ENCODE assay signal across 23 cellular contexts in the genomic region with DNA sequence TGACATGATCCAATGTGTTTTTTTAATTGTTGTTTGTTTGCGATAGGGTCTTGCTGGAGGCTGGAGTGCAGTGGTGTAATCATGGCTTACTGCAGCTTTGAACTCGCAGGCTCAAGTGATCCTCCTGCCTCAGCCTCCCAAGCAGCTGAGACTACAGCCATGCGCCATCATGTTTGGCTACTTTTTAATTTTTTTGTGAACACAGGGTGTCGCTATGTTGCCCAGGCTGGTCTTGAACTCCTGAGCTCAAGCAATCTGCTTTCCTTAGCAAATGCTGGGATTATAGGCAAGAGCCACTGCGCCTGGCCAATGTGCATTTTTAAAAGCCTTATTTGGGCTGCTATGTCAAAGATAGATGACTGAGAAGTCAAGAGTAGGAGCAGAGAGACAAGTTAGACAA.
"Had no signal": no experiment of that assay in that cellular context is flagged by ENCODE, and none has a peak within 500 bp of the region (broad histone marks: within the 10 kb centered on the region; RNA-seq: fewer than 3 reads in every experiment).

No MANE protein-coding gene starts in this region.

- H3K27ac Mint-ChIP-seq: dendritic cell treated with granulocyte-macrophage colony-stimulating factor and Interleukin-4, amounts not matched to agents 40 ng/mL and 50 ng/mL, for 4 days; effector memory CD8-positive, alpha-beta T cell; endodermal cell; mesothelial cell of epicardium had no signal

- H3K36me3 ChIP-seq: esophagus squamous epithelium, gastrocnemius medialis, heart right ventricle, left lung, lower lobe of right lung had no signal

- DNase-seq: cortex of kidney; effector CD8-positive, alpha-beta T cell; effector memory CD8-positive, alpha-beta T cell; endodermal cell; erythroblast; esophagus squamous epithelium; foreskin fibroblast; foreskin melanocyte; gastrocnemius medialis; glutamatergic neuron; head of caudate nucleus; heart right ventricle; hippocampal formation; left cardiac atrium; left lung; left ventricle myocardium superior; lower lobe of right lung; mesenchymal stem cell; mucosa of descending colon; naive B cell had no signal

- H3K27me3 Mint-ChIP-seq: dendritic cell treated with granulocyte-macrophage colony-stimulating factor and Interleukin-4, amounts not matched to agents 40 ng/mL and 50 ng/mL, for 4 days; naive B cell had no signal

- H3K9me3 Mint-ChIP-seq: dendritic cell treated with granulocyte-macrophage colony-stimulating factor and Interleukin-4, amounts not matched to agents 40 ng/mL and 50 ng/mL, for 4 days; effector memory CD8-positive, alpha-beta T cell; endodermal cell; mesothelial cell of epicardium; naive B cell had no signal

- H3K9me3 ChIP-seq: esophagus squamous epithelium, gastrocnemius medialis, heart right ventricle, left lung, lower lobe of right lung, mucosa of descending colon had no signal

- H3K27me3 ChIP-seq: esophagus squamous epithelium, gastrocnemius medialis, heart right ventricle, left lung had no signal

- H3K4me3 Mint-ChIP-seq: dendritic cell treated with granulocyte-macrophage colony-stimulating factor and Interleukin-4, amounts not matched to agents 40 ng/mL and 50 ng/mL, for 4 days; effector memory CD8-positive, alpha-beta T cell; endodermal cell; mesothelial cell of epicardium; naive B cell had no signal

- H3K4me3 ChIP-seq: esophagus squamous epithelium, gastrocnemius medialis, heart right ventricle, left lung, lower lobe of right lung, mucosa of descending colon had no signal

- H3K36me3 Mint-ChIP-seq: mesothelial cell of epicardium, naive B cell had no signal

- H3K4me1 Mint-ChIP-seq: endodermal cell, mesothelial cell of epicardium had no signal

- H3K27ac ChIP-seq: epithelial cell of prostate, esophagus squamous epithelium, gastrocnemius medialis, heart right ventricle, left lung, lower lobe of right lung had no signal

- H3K4me1 ChIP-seq: esophagus squamous epithelium, gastrocnemius medialis, left lung, lower lobe of right lung had no signal
